10 cellular contexts compared by ENCODE assay signal in the genomic region with DNA sequence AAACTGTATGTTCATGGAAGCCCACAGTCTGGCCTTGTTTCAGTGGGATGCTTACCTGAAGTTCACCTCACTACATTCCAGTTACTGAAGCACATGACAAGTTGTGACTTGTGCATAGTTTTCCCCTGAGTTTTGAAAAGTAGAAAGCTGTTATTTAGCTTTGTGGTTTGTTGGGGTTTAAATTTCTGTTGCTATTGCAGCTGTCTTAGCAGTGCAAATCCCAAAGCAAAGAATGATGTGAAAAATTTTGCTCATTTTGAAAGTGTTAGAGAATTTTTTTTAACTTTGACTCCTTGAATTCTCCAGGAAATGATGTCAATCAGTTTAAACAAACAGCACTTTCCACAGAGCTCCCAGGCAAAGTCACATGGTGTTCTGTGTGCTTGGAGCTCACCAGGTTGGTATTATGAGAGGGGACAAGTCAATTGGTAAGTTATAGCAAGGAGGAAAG.
DNase-seq lines count a peak whose midpoint lies in the region; ATAC-seq and TF ChIP-seq lines count a peak whose summit lies in the region.
"Had no signal": no experiment of that assay in that cellular context is flagged by ENCODE, and none has a peak within 500 bp of the region (broad histone marks: within the 10 kb centered on the region; RNA-seq: fewer than 3 reads in every experiment).

No MANE protein-coding gene starts in this region.

- peaks cover 4 to 38% (median 11%) of the 10 kb centered on the region in 4 donors for H3K4me1 Mint-ChIP-seq in CD4-positive, CD25-positive, alpha-beta regulatory T cell
- H3K4me1 Mint-ChIP-seq in mesothelial cell of epicardium (peaks cover 44% of the 10 kb centered on the region), glutamatergic neuron (ENCODE audit: low read depth, unreplicated experiment) (no peaks in the 10 kb centered on the region)

- H3K27me3 ChIP-seq in CD4-positive, CD25-positive, alpha-beta regulatory T cell (ENCODE audit: control insufficient read depth, insufficient read depth, low read length), result no peaks in the 10 kb centered on the region
- H3K27me3 ChIP-seq: neutrophil had no signal

- DNase-seq in CD4-positive, CD25-positive, alpha-beta regulatory T cell, result no peak
- peak; percentile 15 for DNase-seq in HuH-7 (ENCODE audit: low spot score)
- peak; percentile 21 for DNase-seq in dedifferentiated amniotic fluid mesenchymal stem cell (ENCODE audit: extremely low spot score)
- no peak for DNase-seq in mesothelial cell of epicardium (ENCODE audit: low spot score in 2 of 2, unreplicated experiment in 2 of 2)
- no peak for DNase-seq in glutamatergic neuron
- no peak for DNase-seq in NCI-H128 (lab: John Stamatoyannopoulos, UW; ENCODE audit: unreplicated experiment)
- no peak for DNase-seq in mucosa of descending colon
- no peak for DNase-seq in NAMALWA (ENCODE audit: low spot score)
- DNase-seq: NCI-H1930 had no signal

- peaks cover 3 to 6% of the 10 kb centered on the region in 2 experiments for H3K9me3 ChIP-seq in CD4-positive, CD25-positive, alpha-beta regulatory T cell (ENCODE audit: control insufficient read depth in 2 of 2, low read length in 2 of 2)
- peaks cover 4% of the 10 kb centered on the region for H3K9me3 ChIP-seq in mucosa of descending colon
- H3K9me3 ChIP-seq: neutrophil had no signal

- TF ChIP-seq CTCF in mesothelial cell of epicardium (IDR thresholded peaks at IDR 0.05; ENCODE audit: unreplicated experiment), result no peak
- TF ChIP-seq CTCF in glutamatergic neuron (IDR thresholded peaks at IDR 0.05; ENCODE audit: partially characterized antibody, unreplicated experiment), result no peak
- TF ChIP-seq CTCF in mucosa of descending colon (IDR thresholded peaks at IDR 0.05), result no peak

- intact Hi-C loops in mucosa of descending colon (cut with DNase I, micrococcal nuclease), result no loop called here

- ATAC-seq in CD4-positive, CD25-positive, alpha-beta regulatory T cell (ENCODE audit: low read depth in 2 of 2), result no peak
- ATAC-seq in mucosa of descending colon, result no peak

- peaks cover 0 to 11% (median 3%) of the 10 kb centered on the region in 7 donors for H3K9me3 Mint-ChIP-seq in CD4-positive, CD25-positive, alpha-beta regulatory T cell
- H3K9me3 Mint-ChIP-seq in mesothelial cell of epicardium, result peaks cover 21% of the 10 kb centered on the region
- no peaks in the 10 kb centered on the region for H3K9me3 Mint-ChIP-seq in glutamatergic neuron (ENCODE audit: unreplicated experiment)

- H3K27ac Mint-ChIP-seq in CD4-positive, CD25-positive, alpha-beta regulatory T cell, result peak overlapping the region; percentile 15 to 67 (median 16)
- H3K27ac Mint-ChIP-seq in mesothelial cell of epicardium (peak overlapping the region; percentile 92), glutamatergic neuron (ENCODE audit: unreplicated experiment) (no peak overlapping the region)

- no peaks in the 10 kb centered on the region for H3K27me3 Mint-ChIP-seq in CD4-positive, CD25-positive, alpha-beta regulatory T cell
- no peaks in the 10 kb centered on the region for H3K27me3 Mint-ChIP-seq in mesothelial cell of epicardium (ENCODE audit: low read depth)
- H3K27me3 Mint-ChIP-seq in glutamatergic neuron (ENCODE audit: unreplicated experiment), result no peaks in the 10 kb centered on the region

- no peak overlapping the region for H3K4me3 ChIP-seq in CD4-positive, CD25-positive, alpha-beta regulatory T cell (ENCODE audit: low read depth, low read length)
- H3K4me3 ChIP-seq in mucosa of descending colon, result no peak overlapping the region

- H3K36me3 ChIP-seq in CD4-positive, CD25-positive, alpha-beta regulatory T cell (ENCODE audit: control insufficient read depth, insufficient read depth, low read length), result no peaks in the 10 kb centered on the region
- no peaks in the 10 kb centered on the region for H3K36me3 ChIP-seq in mucosa of descending colon (ENCODE audit: low read depth)
- H3K36me3 ChIP-seq: neutrophil had no signal

- H3K4me3 Mint-ChIP-seq in CD4-positive, CD25-positive, alpha-beta regulatory T cell, result no peak overlapping the region
- H3K4me3 Mint-ChIP-seq in mesothelial cell of epicardium (no peak overlapping the region), glutamatergic neuron (ENCODE audit: unreplicated experiment) (no peak overlapping the region)

- H3K27ac ChIP-seq in CD4-positive, CD25-positive, alpha-beta regulatory T cell (ENCODE audit: insufficient read depth, low read length, poor library complexity, severe bottlenecking), result no peak overlapping the region
- H3K27ac ChIP-seq: neutrophil had no signal

- peaks cover 7% of the 10 kb centered on the region for H3K4me1 ChIP-seq in CD4-positive, CD25-positive, alpha-beta regulatory T cell (ENCODE audit: control insufficient read depth, insufficient read depth, low read length, poor library complexity, severe bottlenecking)
- no peaks in the 10 kb centered on the region for H3K4me1 ChIP-seq in mucosa of descending colon (ENCODE audit: low read depth)

- H3K36me3 Mint-ChIP-seq in CD4-positive, CD25-positive, alpha-beta regulatory T cell, result no peaks in the 10 kb centered on the region
- H3K36me3 Mint-ChIP-seq in mesothelial cell of epicardium, result peaks cover 9% of the 10 kb centered on the region
- H3K36me3 Mint-ChIP-seq in glutamatergic neuron (ENCODE audit: unreplicated experiment), result peaks cover 6% of the 10 kb centered on the region

Comparison
In these comparisons a context has a peak if more than half of its experiments do, and no peak if none do; other contexts are left out.
1. DNase-seq: peak in HuH-7 (single experiment) and dedifferentiated amniotic fluid mesenchymal stem cell (single experiment); none in CD4-positive, CD25-positive, alpha-beta regulatory T cell (0 of 3), mesothelial cell of epicardium (0 of 2), glutamatergic neuron (single experiment), NCI-H128 (single experiment), mucosa of descending colon (0 of 3) and NAMALWA (single experiment).